Comparison of ENCODE assay signal across 1 cellular context in the genomic region with DNA sequence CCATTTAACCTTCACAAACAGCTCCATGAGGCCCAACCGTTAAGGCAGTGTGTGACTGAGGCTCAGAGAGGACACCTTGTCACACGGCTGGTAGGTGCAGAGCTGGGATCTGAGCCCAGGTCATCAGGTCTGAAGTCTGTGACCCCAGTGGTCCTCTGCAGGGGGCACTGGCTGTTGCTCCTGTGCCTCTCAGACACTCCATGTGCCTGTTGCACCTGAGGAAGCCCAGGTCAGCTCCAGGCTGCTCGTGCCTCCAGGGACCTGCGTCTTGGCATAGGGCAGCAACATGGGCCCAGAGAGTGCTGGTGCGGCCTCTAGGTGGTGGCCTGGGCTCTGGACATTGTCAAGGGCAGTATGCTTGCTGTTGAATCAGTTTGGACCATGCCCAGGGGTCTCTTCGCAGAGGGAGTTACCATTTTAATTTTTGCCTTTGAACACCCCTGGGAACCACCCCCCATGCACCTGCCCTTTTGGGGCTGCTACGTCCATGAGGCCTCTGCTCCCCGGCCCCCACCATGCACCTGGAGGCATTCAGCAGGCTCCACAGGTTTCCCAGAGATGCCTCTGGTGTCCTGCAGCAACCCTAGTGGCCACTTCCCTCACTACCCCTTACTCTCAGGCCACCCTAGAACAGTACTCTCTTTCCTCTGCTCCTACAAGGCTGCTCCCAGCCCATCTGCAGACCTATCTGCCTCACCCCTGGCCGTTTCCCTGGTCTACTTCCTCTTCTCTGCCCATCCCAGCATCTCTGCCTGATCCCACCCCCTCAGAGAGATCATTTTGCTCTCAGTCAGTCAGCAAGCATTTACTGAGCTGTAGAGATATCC.
TF ChIP-seq lines count a peak whose summit lies in the region.

No MANE protein-coding gene starts in this region.

TF ChIP-seq in H1, 55 proteins besides CTCF, POLR2A, EP300 and RAD21:
- TF ChIP-seq TCF12 (IDR thresholded peaks at IDR 0.05; ENCODE audit: low read depth, low read length) (0 out of 2 replicates have a peak, but pooled peaks have one; percentile 44), SIX5 (IDR thresholded peaks at IDR 0.05; ENCODE audit: low read depth, low read length) (no peak), CREB1 (IDR thresholded peaks at IDR 0.05) (0 out of 2 replicates have a peak, but pooled peaks have one; percentile 37)
